In genomic region chrX:110086916-110087484, GRCh38 we compare ENCODE assay signal across 8 cellular contexts.
A peak's percentile ranks its signal among the peaks of the same experiment; 100 is the strongest.
DNase-seq lines count a peak whose midpoint lies in the region; ATAC-seq, FAIRE-seq and TF ChIP-seq lines count a peak whose summit lies in the region.

No MANE protein-coding gene starts in this region.

- H3K9me3 Mint-ChIP-seq in astrocyte (ENCODE audit: unreplicated experiment): no peaks in the 10 kb centered on the region
- H3K9me3 Mint-ChIP-seq in naive thymus-derived CD4-positive, alpha-beta T cell: no peaks in the 10 kb centered on the region

- H3K9me3 ChIP-seq in astrocyte (ENCODE audit: insufficient read depth, low read depth, low read length): no peaks in the 10 kb centered on the region
- no peaks in the 10 kb centered on the region for H3K9me3 ChIP-seq in naive thymus-derived CD4-positive, alpha-beta T cell (ENCODE audit: control insufficient read depth in 2 of 3, low read length in 3 of 3)

- H3K4me3 ChIP-seq in astrocyte (ENCODE audit: insufficient read depth, low read depth, low read length): peak overlapping the region; percentile 29
- no peak overlapping the region for H3K4me3 ChIP-seq in naive thymus-derived CD4-positive, alpha-beta T cell (ENCODE audit: low read length)

- no peaks in the 10 kb centered on the region for H4K20me1 ChIP-seq in astrocyte (ENCODE audit: insufficient read depth, low read length)

- POLR2A ChIA-PET in naive thymus-derived CD4-positive, alpha-beta T cell (lab: Charles Lee): no interaction called here

- no peaks in the 10 kb centered on the region for H3K79me2 ChIP-seq in astrocyte (ENCODE audit: insufficient read depth, low read length)

- TF ChIP-seq CTCF in astrocyte (IDR thresholded peaks at IDR 0.05; ENCODE audit: insufficient read depth, low read depth, low read length): no peak

- H3K4me1 Mint-ChIP-seq in astrocyte (ENCODE audit: low read depth, unreplicated experiment): peaks cover 25% of the 10 kb centered on the region
- peaks cover 10 to 32% (median 18%) of the 10 kb centered on the region in 7 donors for H3K4me1 Mint-ChIP-seq in naive thymus-derived CD4-positive, alpha-beta T cell

- DNase-seq in Daoy (ENCODE audit: low read depth): peak; percentile 75
- DNase-seq in astrocyte (ENCODE audit: low read depth): peak; percentile 94
- DNase-seq in naive thymus-derived CD4-positive, alpha-beta T cell: no peak
- DNase-seq in NCI-H2227 treated with DMSO at 0.1 percent for 48 hours (lab: John Stamatoyannopoulos, UW): no peak
- DNase-seq in NK-92 treated with Interleukin-12 subunit alpha and Interleukin-12 subunit beta, amount 100 ng/mL, for 24 hours (lab: John Stamatoyannopoulos, UW): no peak
- no peak for DNase-seq in stimulated activated CD4-positive, alpha-beta T cell treated with anti-CD3 and anti-CD28 coated beads, Interleukin-1b, Interleukin-23, amount 100 ng/mL, for 48 hours

- no peaks in the 10 kb centered on the region for H3K27me3 Mint-ChIP-seq in astrocyte (ENCODE audit: low read depth, unreplicated experiment)
- H3K27me3 Mint-ChIP-seq in naive thymus-derived CD4-positive, alpha-beta T cell: no peaks in the 10 kb centered on the region

- peak overlapping the region; percentile 83 for H3K4me2 ChIP-seq in astrocyte (ENCODE audit: low read length)

- peaks cover 28% of the 10 kb centered on the region for H3K4me1 ChIP-seq in astrocyte (ENCODE audit: insufficient read depth, low read length)
- H3K4me1 ChIP-seq in naive thymus-derived CD4-positive, alpha-beta T cell (ENCODE audit: control insufficient read depth in 2 of 2, insufficient read depth in 2 of 2, low read length in 2 of 2): no peaks in the 10 kb centered on the region

- H3K4me3 Mint-ChIP-seq in astrocyte (ENCODE audit: unreplicated experiment): no peak overlapping the region
- peak overlapping the region in 1 of 10 donors; percentile 11 for H3K4me3 Mint-ChIP-seq in naive thymus-derived CD4-positive, alpha-beta T cell

- H3K9ac ChIP-seq in astrocyte (ENCODE audit: low read length): peak overlapping the region; percentile 89

- intact Hi-C loops in naive thymus-derived CD4-positive, alpha-beta T cell (cut with micrococcal nuclease): no loop called here

- H2AFZ ChIP-seq in astrocyte (ENCODE audit: low read depth, low read length): no peak overlapping the region

- peak overlapping the region; percentile 99 for H3K27ac ChIP-seq in astrocyte (ENCODE audit: low read depth, low read length)
- no peak overlapping the region for H3K27ac ChIP-seq in naive thymus-derived CD4-positive, alpha-beta T cell (ENCODE audit: low read depth, low read length)

- peak; percentile 100 for FAIRE-seq in astrocyte (lab: Jason Lieb, UNC)

- H3K27me3 ChIP-seq in astrocyte (ENCODE audit: insufficient read depth, low read length): no peaks in the 10 kb centered on the region
- no peaks in the 10 kb centered on the region for H3K27me3 ChIP-seq in naive thymus-derived CD4-positive, alpha-beta T cell (ENCODE audit: control insufficient read depth in 2 of 2, insufficient read depth in 2 of 2, low read length in 2 of 2)

- CTCF ChIA-PET in naive thymus-derived CD4-positive, alpha-beta T cell (lab: Charles Lee): interaction anchor here (0.7 kb wide), 1 partner anchor 318 kb away, joined by 3 read pairs; no protein-coding TSS in a partner anchor

- H3K36me3 ChIP-seq in astrocyte (ENCODE audit: insufficient read depth, low read length): no peaks in the 10 kb centered on the region
- no peaks in the 10 kb centered on the region for H3K36me3 ChIP-seq in naive thymus-derived CD4-positive, alpha-beta T cell (ENCODE audit: control insufficient read depth in 2 of 3, insufficient read depth in 3 of 3, low read length in 3 of 3)

- H3K27ac Mint-ChIP-seq in astrocyte (ENCODE audit: unreplicated experiment): peak overlapping the region; percentile 99
- H3K27ac Mint-ChIP-seq in naive thymus-derived CD4-positive, alpha-beta T cell: peak overlapping the region in 1 of 9 donors; percentile 23

- H3K36me3 Mint-ChIP-seq in astrocyte (ENCODE audit: low read depth, unreplicated experiment): no peaks in the 10 kb centered on the region
- H3K36me3 Mint-ChIP-seq in naive thymus-derived CD4-positive, alpha-beta T cell: peaks cover 0 to 11% (median 3%) of the 10 kb centered on the region in 5 donors

- ATAC-seq in HG03520 (IDR thresholded peaks at IDR 0.05; ENCODE audit: unreplicated experiment) (peak; percentile 58), GM18519 (IDR thresholded peaks at IDR 0.05; ENCODE audit: low FRiP score, unreplicated experiment) (no peak)
- ATAC-seq in naive thymus-derived CD4-positive, alpha-beta T cell: peak; percentile 64

Comparison
In these comparisons a context has a peak if more than half of its experiments do, and no peak if none do; other contexts are left out.
1. DNase-seq: peak in Daoy (single experiment) and astrocyte (single experiment); none in naive thymus-derived CD4-positive, alpha-beta T cell (0 of 9), NCI-H2227 treated with DMSO at 0.1 percent for 48 hours (single experiment), NK-92 treated with Interleukin-12 subunit alpha and Interleukin-12 subunit beta, amount 100 ng/mL, for 24 hours (single experiment) and stimulated activated CD4-positive, alpha-beta T cell treated with anti-CD3 and anti-CD28 coated beads, Interleukin-1b, Interleukin-23, amount 100 ng/mL, for 48 hours (single experiment).